In the genomic region with DNA sequence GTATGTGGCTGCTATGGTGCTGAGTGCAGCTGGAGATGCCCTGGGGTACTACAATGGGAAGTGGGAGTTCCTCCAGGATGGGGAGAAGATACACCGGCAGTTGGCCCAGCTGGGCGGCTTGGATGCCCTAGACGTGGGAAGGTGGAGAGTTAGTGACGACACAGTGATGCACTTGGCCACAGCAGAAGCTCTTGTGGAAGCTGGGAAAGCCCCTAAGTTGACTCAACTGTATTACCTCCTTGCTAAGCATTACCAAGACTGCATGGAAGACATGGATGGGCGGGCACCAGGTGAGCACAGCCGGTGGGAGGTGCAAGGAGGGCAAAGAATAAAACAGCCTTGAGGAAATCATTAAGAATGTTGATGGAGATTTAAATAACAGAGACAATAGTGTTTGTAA, we compare ENCODE assay signal across 13 cellular contexts. TPM values are rescaled to one million over a fixed set of nuclear protein-coding genes. Genes with fewer than 3 reads are reported as not detected.
DNase-seq lines count a peak whose midpoint lies in the region; ATAC-seq, FAIRE-seq and TF ChIP-seq lines count a peak whose summit lies in the region.
"Had no signal": no experiment of that assay in that cellular context is flagged by ENCODE, and none has a peak within 500 bp of the region (broad histone marks: within the 10 kb centered on the region; RNA-seq: fewer than 3 reads in every experiment).

No MANE protein-coding gene starts in this region.

- in situ Hi-C loops in HepG2 (cut with HindIII; ENCODE audit: extremely low pct_ligation_motif_present, low pct_unique_long_range_greater_than_20kb), result no loop called here

- H3K27me3 Mint-ChIP-seq in activated naive CD8-positive, alpha-beta T cell treated with anti-CD3 and anti-CD28 coated beads, Interleukin-2, amount 50 U/mL, for 24 hours, result peaks cover 6% of the 10 kb centered on the region
- H3K27me3 Mint-ChIP-seq in activated naive CD8-positive, alpha-beta T cell treated with anti-CD3 and anti-CD28 coated beads for 36 hours, result peaks cover 7% of the 10 kb centered on the region
- H3K27me3 Mint-ChIP-seq in activated T-helper 1 cell treated with anti-CD3 and anti-CD28 coated beads, Interleukin-12 subunit alpha, Interleukin-12 subunit beta, Interleukin-2, Interleukin-4 antibody, amounts not matched to agents 30 ng/mL and 10 ng/mL and 1 ng/mL, durations not matched to agents 14 hours and 24 hours and 36 hours (ENCODE audit: insufficient read depth), result peaks cover 5% of the 10 kb centered on the region
- H3K27me3 Mint-ChIP-seq: naive B cell had no signal

- peaks cover 32% of the 10 kb centered on the region for H3K4me1 Mint-ChIP-seq in activated naive CD8-positive, alpha-beta T cell treated with anti-CD3 and anti-CD28 coated beads, Interleukin-2, amount 50 U/mL, for 24 hours
- H3K4me1 Mint-ChIP-seq in activated naive CD8-positive, alpha-beta T cell treated with anti-CD3 and anti-CD28 coated beads for 36 hours, result peaks cover 21% of the 10 kb centered on the region
- H3K4me1 Mint-ChIP-seq in activated T-helper 1 cell treated with anti-CD3 and anti-CD28 coated beads, Interleukin-12 subunit alpha, Interleukin-12 subunit beta, Interleukin-2, Interleukin-4 antibody, amounts not matched to agents 30 ng/mL and 10 ng/mL and 1 ng/mL, durations not matched to agents 14 hours and 24 hours and 36 hours (ENCODE audit: low read depth), result peaks cover 37% of the 10 kb centered on the region

- intact Hi-C loops in activated T-helper 1 cell treated with anti-CD3 and anti-CD28 coated beads, Interleukin-12 subunit alpha, Interleukin-12 subunit beta, Interleukin-2, Interleukin-4 antibody, amounts not matched to agents 30 ng/mL and 10 ng/mL and 1 ng/mL, durations not matched to agents 14 hours and 24 hours and 36 hours (cut with micrococcal nuclease), result loop anchor here (5.0 kb wide), 1 partner anchor 85 kb away; the partner anchor contains the start of gene TIMMDC1
- intact Hi-C loops in HepG2 (cut with micrococcal nuclease; ENCODE audit: unreplicated experiment), result no loop called here

- no peak overlapping the region for H3K9ac ChIP-seq in HepG2 (ENCODE audit: insufficient read depth, low read depth, low read length)

- POLR2A ChIA-PET in HepG2 (lab: Yijun Ruan, JAX), result no interaction called here

- H3K4me3 ChIP-seq in coronary artery, result no peak overlapping the region
- no peak overlapping the region for H3K4me3 ChIP-seq in HepG2 (replicated peaks in 1 of 3; ENCODE audit: insufficient read depth in 1 of 3, low read depth in 2 of 3, low read length in 3 of 3)
- H3K4me3 ChIP-seq: K562, spleen, testis had no signal

- no peak for TF ChIP-seq RAD21 in HepG2 (CRISPR knock-in tag; IDR thresholded peaks at IDR 0.05)

- 53% methylated on average over 6 of the region's 6 CpGs for WGBS in HepG2 (ENCODE audit: low lambda C conversion rate)

- H3K27ac Mint-ChIP-seq in activated naive CD8-positive, alpha-beta T cell treated with anti-CD3 and anti-CD28 coated beads, Interleukin-2, amount 50 U/mL, for 24 hours, result peak overlapping the region; percentile 60
- H3K27ac Mint-ChIP-seq in activated naive CD8-positive, alpha-beta T cell treated with anti-CD3 and anti-CD28 coated beads for 36 hours, result no peak overlapping the region
- no peak overlapping the region for H3K27ac Mint-ChIP-seq in activated T-helper 1 cell treated with anti-CD3 and anti-CD28 coated beads, Interleukin-12 subunit alpha, Interleukin-12 subunit beta, Interleukin-2, Interleukin-4 antibody, amounts not matched to agents 30 ng/mL and 10 ng/mL and 1 ng/mL, durations not matched to agents 14 hours and 24 hours and 36 hours

- H3K27ac ChIP-seq in coronary artery (no peak overlapping the region), HepG2 (ENCODE audit: extremely low read length, insufficient read depth, low read length) (no peak overlapping the region)
- H3K27ac ChIP-seq: testis had no signal

- peak; percentile 38 for DNase-seq in activated naive CD8-positive, alpha-beta T cell treated with anti-CD3 and anti-CD28 coated beads, Interleukin-2, amount 50 U/mL, for 24 hours
- DNase-seq in activated naive CD8-positive, alpha-beta T cell treated with anti-CD3 and anti-CD28 coated beads for 36 hours, result no peak
- peak; percentile 10 for DNase-seq in activated T-helper 1 cell treated with anti-CD3 and anti-CD28 coated beads, Interleukin-12 subunit alpha, Interleukin-12 subunit beta, Interleukin-2, Interleukin-4 antibody, amounts not matched to agents 30 ng/mL and 10 ng/mL and 1 ng/mL, durations not matched to agents 14 hours and 24 hours and 36 hours (ENCODE audit: low spot score)
- peak; percentile 38 for DNase-seq in stimulated activated naive CD8-positive, alpha-beta T cell treated with anti-CD3 and anti-CD28 coated beads, Interleukin-15, Interleukin-2, amounts not matched to agents 100 U/mL and 50 U/mL, for 24 hours
- DNase-seq in coronary artery (ENCODE audit: low spot score) (no peak), NCI-H1694 treated with DMSO at 0.1 percent for 48 hours (lab: John Stamatoyannopoulos, UW) (no peak), HepG2 (ENCODE audit: low spot score) (no peak)
- DNase-seq: naive B cell, NCI-H526 treated with DMSO at 0.1 percent for 48 hours, spleen, testis had no signal

- no peaks in the 10 kb centered on the region for H4K20me1 ChIP-seq in HepG2 (ENCODE audit: insufficient read depth, low read length)

- H3K4me2 ChIP-seq in HepG2 (ENCODE audit: low read depth, low read length), result no peak overlapping the region

- no peak for TF ChIP-seq POLR2A in HepG2 (IDR thresholded peaks at IDR 0.05; ENCODE audit: insufficient read depth in 1 of 2, low read depth in 2 of 2, low read length in 2 of 2)

- H3K9me3 ChIP-seq in HepG2 (ENCODE audit: low read length), result no peaks in the 10 kb centered on the region
- H3K9me3 ChIP-seq: spleen, testis had no signal

- peaks cover 4% of the 10 kb centered on the region for H3K36me3 Mint-ChIP-seq in activated naive CD8-positive, alpha-beta T cell treated with anti-CD3 and anti-CD28 coated beads, Interleukin-2, amount 50 U/mL, for 24 hours (ENCODE audit: low read depth)
- H3K36me3 Mint-ChIP-seq in activated naive CD8-positive, alpha-beta T cell treated with anti-CD3 and anti-CD28 coated beads for 36 hours, result peaks cover 1% of the 10 kb centered on the region
- H3K36me3 Mint-ChIP-seq in activated T-helper 1 cell treated with anti-CD3 and anti-CD28 coated beads, Interleukin-12 subunit alpha, Interleukin-12 subunit beta, Interleukin-2, Interleukin-4 antibody, amounts not matched to agents 30 ng/mL and 10 ng/mL and 1 ng/mL, durations not matched to agents 14 hours and 24 hours and 36 hours (ENCODE audit: low read depth), result no peaks in the 10 kb centered on the region

- H3K79me2 ChIP-seq in HepG2 (ENCODE audit: insufficient read depth, low read length), result no peaks in the 10 kb centered on the region

- no peaks in the 10 kb centered on the region for H3K9me3 Mint-ChIP-seq in activated naive CD8-positive, alpha-beta T cell treated with anti-CD3 and anti-CD28 coated beads, Interleukin-2, amount 50 U/mL, for 24 hours
- H3K9me3 Mint-ChIP-seq in activated naive CD8-positive, alpha-beta T cell treated with anti-CD3 and anti-CD28 coated beads for 36 hours, result no peaks in the 10 kb centered on the region
- no peaks in the 10 kb centered on the region for H3K9me3 Mint-ChIP-seq in activated T-helper 1 cell treated with anti-CD3 and anti-CD28 coated beads, Interleukin-12 subunit alpha, Interleukin-12 subunit beta, Interleukin-2, Interleukin-4 antibody, amounts not matched to agents 30 ng/mL and 10 ng/mL and 1 ng/mL, durations not matched to agents 14 hours and 24 hours and 36 hours
- H3K9me3 Mint-ChIP-seq: naive B cell had no signal

- BruUV-seq in HepG2 (replicated peaks; lab: Mats Ljungman, UMichigan), result no TSS peak

- TF ChIP-seq CTCF in coronary artery (IDR thresholded peaks at IDR 0.05), result no peak
- TF ChIP-seq CTCF in HepG2 (CRISPR knock-in tag; IDR thresholded peaks at IDR 0.05), result no peak

- H3K27me3 ChIP-seq in HepG2 (ENCODE audit: control insufficient read depth in 1 of 2, insufficient read depth in 2 of 2, low read length in 2 of 2), result peaks cover 0 to 4% of the 10 kb centered on the region in 2 experiments; a peak in 3 of 5 replicates
- H3K27me3 ChIP-seq: spleen, testis had no signal

- CTCF ChIA-PET in HepG2 (lab: Yijun Ruan, JAX; ENCODE audit: low intra/inter-chr PET ratio, low total read pairs), result no interaction called here

- no peaks in the 10 kb centered on the region for H3K36me3 ChIP-seq in HepG2 (replicated peaks in 1 of 2; ENCODE audit: control insufficient read depth in 1 of 2, insufficient read depth in 2 of 2, low read length in 2 of 2)

- no peaks in the 10 kb centered on the region for H3K4me1 ChIP-seq in HepG2 (ENCODE audit: insufficient read depth, low read length)

- no peak overlapping the region for H3K4me3 Mint-ChIP-seq in activated naive CD8-positive, alpha-beta T cell treated with anti-CD3 and anti-CD28 coated beads, Interleukin-2, amount 50 U/mL, for 24 hours
- no peak overlapping the region for H3K4me3 Mint-ChIP-seq in activated naive CD8-positive, alpha-beta T cell treated with anti-CD3 and anti-CD28 coated beads for 36 hours
- H3K4me3 Mint-ChIP-seq in activated T-helper 1 cell treated with anti-CD3 and anti-CD28 coated beads, Interleukin-12 subunit alpha, Interleukin-12 subunit beta, Interleukin-2, Interleukin-4 antibody, amounts not matched to agents 30 ng/mL and 10 ng/mL and 1 ng/mL, durations not matched to agents 14 hours and 24 hours and 36 hours, result no peak overlapping the region

- TF ChIP-seq EP300 in HepG2 (IDR thresholded peaks at IDR 0.05; ENCODE audit: low read depth in 2 of 2, low read length in 2 of 2) (no peak), HepG2 (CRISPR knock-in tag; IDR thresholded peaks at IDR 0.05; ENCODE audit: borderline replicate concordance) (no peak)

- no peak overlapping the region for H2AFZ ChIP-seq in HepG2 (ENCODE audit: low read length)

- ATAC-seq in activated naive CD8-positive, alpha-beta T cell treated with anti-CD3 and anti-CD28 coated beads, Interleukin-2, amount 50 U/mL, for 24 hours, result peak; percentile 81
- ATAC-seq in HG02870 (IDR thresholded peaks at IDR 0.05; ENCODE audit: unreplicated experiment) (peak; percentile 42), HepG2 (no peak)
- peak; percentile 83 for ATAC-seq in stimulated activated naive CD8-positive, alpha-beta T cell treated with anti-CD3 and anti-CD28 coated beads, Interleukin-15, Interleukin-2, amounts not matched to agents 100 U/mL and 50 U/mL, for 24 hours
- ATAC-seq: K562 had no signal

- FAIRE-seq in HepG2 (lab: Jason Lieb, UNC), result no peak
- FAIRE-seq: K562 had no signal

RNA-seq across cellular contexts. Expression of gene ADPRH, which starts 2.9 kb away (rescaled TPM):
- total RNA-seq in activated naive CD8-positive, alpha-beta T cell treated with anti-CD3 and anti-CD28 coated beads for 36 hours, result 1 to 10 TPM; 5.8 to 6.0 TPM
- 3.8 and 4.6 TPM in 2 replicates for total RNA-seq in activated T-helper 1 cell treated with anti-CD3 and anti-CD28 coated beads, Interleukin-12 subunit alpha, Interleukin-12 subunit beta, Interleukin-2, Interleukin-4 antibody, amounts not matched to agents 30 ng/mL and 10 ng/mL and 1 ng/mL, durations not matched to agents 14 hours and 24 hours and 36 hours
- 0.15 TPM in 1 of 2 replicates, not detected in the other for total RNA-seq in HepG2 (2016; rRNA removed; fragmentation: Illumina TruSeq; extraction: Trizol)
- not detected in 2 replicates for total RNA-seq in HepG2 (2016; cell fraction: cytosol; rRNA removed; fragmentation: Illumina TruSeq; extraction: Trizol; ENCODE audit: low read depth)
- 0.04 and 0.07 TPM in 2 replicates for total RNA-seq in HepG2 (2016; cell fraction: insoluble cytoplasmic fraction; rRNA removed; fragmentation: Illumina TruSeq; extraction: Trizol)
- total RNA-seq in HepG2 (2016; cell fraction: membrane; rRNA removed; fragmentation: Illumina TruSeq; extraction: Trizol), result not detected in 2 replicates
- total RNA-seq in HepG2 (2016; cell fraction: nucleus; rRNA removed; fragmentation: Illumina TruSeq; extraction: Trizol), result 0.16 TPM in 1 of 2 replicates, not detected in the other
- 0.01 and 0.07 TPM in 2 replicates for polyA plus RNA-seq in HepG2 (2011; rRNA removed)
- 0.01 and 0.10 TPM in 2 replicates for polyA plus RNA-seq in HepG2 (2011; cell fraction: cytosol; rRNA removed)
- 0.09 and 0.13 TPM in 2 replicates for polyA plus RNA-seq in HepG2 (2011; cell fraction: nucleus; rRNA removed)
- polyA plus RNA-seq in HepG2 (2012), result 0.04 TPM in 1 of 2 replicates, not detected in the other
- not detected in 2 replicates for polyA plus RNA-seq in HepG2 (2016; cell fraction: cytosol; fragmentation: Illumina TruSeq; extraction: Trizol; ENCODE audit: low read depth)
- polyA plus RNA-seq in HepG2 (2016; cell fraction: insoluble cytoplasmic fraction; fragmentation: Illumina TruSeq; extraction: Trizol; ENCODE audit: low read depth), result 0.09 TPM in 1 of 2 replicates, not detected in the other
- polyA plus RNA-seq in HepG2 (2016; cell fraction: membrane; fragmentation: Illumina TruSeq; extraction: Trizol; ENCODE audit: low read depth), result 0.03 TPM in 1 of 2 replicates, not detected in the other
- 0.18 TPM in 1 of 2 replicates, not detected in the other for polyA plus RNA-seq in HepG2 (2016; cell fraction: nucleus; fragmentation: Illumina TruSeq; extraction: Trizol; ENCODE audit: insufficient read depth, low read depth)
- not detected in 2 replicates for polyA minus RNA-seq in HepG2 (2011; rRNA and poly(A)+ RNA removed; ENCODE audit: low replicate concordance)
- polyA minus RNA-seq in HepG2 (2011; cell fraction: cytosol; rRNA and poly(A)+ RNA removed), result not detected in 2 replicates
- polyA minus RNA-seq in HepG2 (2011; cell fraction: nucleus; rRNA and poly(A)+ RNA removed), result not detected in 2 replicates

RNA-seq across cellular contexts. Expression of gene PLA1A, which starts 15.5 kb away (rescaled TPM):
- total RNA-seq in activated naive CD8-positive, alpha-beta T cell treated with anti-CD3 and anti-CD28 coated beads for 36 hours, result not detected
- total RNA-seq in activated T-helper 1 cell treated with anti-CD3 and anti-CD28 coated beads, Interleukin-12 subunit alpha, Interleukin-12 subunit beta, Interleukin-2, Interleukin-4 antibody, amounts not matched to agents 30 ng/mL and 10 ng/mL and 1 ng/mL, durations not matched to agents 14 hours and 24 hours and 36 hours, result 0.22 and 0.29 TPM in 2 replicates
- total RNA-seq in HepG2 (2016; rRNA removed; fragmentation: Illumina TruSeq; extraction: Trizol), result 0.11 TPM in 1 of 2 replicates, not detected in the other
- not detected in 2 replicates for total RNA-seq in HepG2 (2016; cell fraction: cytosol; rRNA removed; fragmentation: Illumina TruSeq; extraction: Trizol; ENCODE audit: low read depth)
- not detected in 2 replicates for total RNA-seq in HepG2 (2016; cell fraction: insoluble cytoplasmic fraction; rRNA removed; fragmentation: Illumina TruSeq; extraction: Trizol)
- total RNA-seq in HepG2 (2016; cell fraction: membrane; rRNA removed; fragmentation: Illumina TruSeq; extraction: Trizol), result not detected in 2 replicates
- not detected in 2 replicates for total RNA-seq in HepG2 (2016; cell fraction: nucleus; rRNA removed; fragmentation: Illumina TruSeq; extraction: Trizol)
- 0.16 and 0.18 TPM in 2 replicates for polyA plus RNA-seq in HepG2 (2011; rRNA removed)
- 0.14 and 0.15 TPM in 2 replicates for polyA plus RNA-seq in HepG2 (2011; cell fraction: cytosol; rRNA removed)
- 0.28 TPM in 1 of 2 replicates, not detected in the other for polyA plus RNA-seq in HepG2 (2011; cell fraction: nucleus; rRNA removed)
- 0.09 and 0.15 TPM in 2 replicates for polyA plus RNA-seq in HepG2 (2012)
- not detected in 2 replicates for polyA plus RNA-seq in HepG2 (2016; cell fraction: cytosol; fragmentation: Illumina TruSeq; extraction: Trizol; ENCODE audit: low read depth)
- not detected in 2 replicates for polyA plus RNA-seq in HepG2 (2016; cell fraction: insoluble cytoplasmic fraction; fragmentation: Illumina TruSeq; extraction: Trizol; ENCODE audit: low read depth)
- not detected in 2 replicates for polyA plus RNA-seq in HepG2 (2016; cell fraction: membrane; fragmentation: Illumina TruSeq; extraction: Trizol; ENCODE audit: low read depth)
- polyA plus RNA-seq in HepG2 (2016; cell fraction: nucleus; fragmentation: Illumina TruSeq; extraction: Trizol; ENCODE audit: insufficient read depth, low read depth), result not detected in 2 replicates
- polyA minus RNA-seq in HepG2 (2011; rRNA and poly(A)+ RNA removed; ENCODE audit: low replicate concordance), result 0.14 and 0.82 TPM in 2 replicates
- polyA minus RNA-seq in HepG2 (2011; cell fraction: cytosol; rRNA and poly(A)+ RNA removed), result not detected in 2 replicates
- not detected in 2 replicates for polyA minus RNA-seq in HepG2 (2011; cell fraction: nucleus; rRNA and poly(A)+ RNA removed)
- total RNA-seq: K562 had no signal
- polyA plus RNA-seq: K562 had no signal

RNA-seq across cellular contexts. Expression of gene CD80, which starts 22.8 kb away (rescaled TPM):
- 1 to 10 TPM; 4.2 to 4.7 TPM for total RNA-seq in activated naive CD8-positive, alpha-beta T cell treated with anti-CD3 and anti-CD28 coated beads for 36 hours
- 18.1 and 19.5 TPM in 2 replicates for total RNA-seq in activated T-helper 1 cell treated with anti-CD3 and anti-CD28 coated beads, Interleukin-12 subunit alpha, Interleukin-12 subunit beta, Interleukin-2, Interleukin-4 antibody, amounts not matched to agents 30 ng/mL and 10 ng/mL and 1 ng/mL, durations not matched to agents 14 hours and 24 hours and 36 hours
- total RNA-seq in HepG2 (2016; rRNA removed; fragmentation: Illumina TruSeq; extraction: Trizol), result not detected in 2 replicates
- not detected in 2 replicates for total RNA-seq in HepG2 (2016; cell fraction: cytosol; rRNA removed; fragmentation: Illumina TruSeq; extraction: Trizol; ENCODE audit: low read depth)
- not detected in 2 replicates for total RNA-seq in HepG2 (2016; cell fraction: insoluble cytoplasmic fraction; rRNA removed; fragmentation: Illumina TruSeq; extraction: Trizol)
- total RNA-seq in HepG2 (2016; cell fraction: membrane; rRNA removed; fragmentation: Illumina TruSeq; extraction: Trizol), result not detected in 2 replicates
- not detected in 2 replicates for total RNA-seq in HepG2 (2016; cell fraction: nucleus; rRNA removed; fragmentation: Illumina TruSeq; extraction: Trizol)
- polyA plus RNA-seq in HepG2 (2011; rRNA removed), result not detected in 2 replicates
- not detected in 2 replicates for polyA plus RNA-seq in HepG2 (2011; cell fraction: cytosol; rRNA removed)
- polyA plus RNA-seq in HepG2 (2011; cell fraction: nucleus; rRNA removed), result not detected in 2 replicates
- polyA plus RNA-seq in HepG2 (2012), result not detected in 2 replicates
- polyA plus RNA-seq in HepG2 (2016; cell fraction: cytosol; fragmentation: Illumina TruSeq; extraction: Trizol; ENCODE audit: low read depth), result not detected in 2 replicates
- polyA plus RNA-seq in HepG2 (2016; cell fraction: insoluble cytoplasmic fraction; fragmentation: Illumina TruSeq; extraction: Trizol; ENCODE audit: low read depth), result not detected in 2 replicates
- not detected in 2 replicates for polyA plus RNA-seq in HepG2 (2016; cell fraction: membrane; fragmentation: Illumina TruSeq; extraction: Trizol; ENCODE audit: low read depth)
- not detected in 2 replicates for polyA plus RNA-seq in HepG2 (2016; cell fraction: nucleus; fragmentation: Illumina TruSeq; extraction: Trizol; ENCODE audit: insufficient read depth, low read depth)
- not detected in 2 replicates for polyA minus RNA-seq in HepG2 (2011; rRNA and poly(A)+ RNA removed; ENCODE audit: low replicate concordance)
- polyA minus RNA-seq in HepG2 (2011; cell fraction: cytosol; rRNA and poly(A)+ RNA removed), result not detected in 2 replicates
- polyA minus RNA-seq in HepG2 (2011; cell fraction: nucleus; rRNA and poly(A)+ RNA removed), result not detected in 2 replicates

Comparison
In these comparisons a context has a peak if more than half of its experiments do, and no peak if none do; other contexts are left out.
1. DNase-seq: peak in activated naive CD8-positive, alpha-beta T cell treated with anti-CD3 and anti-CD28 coated beads, Interleukin-2, amount 50 U/mL, for 24 hours (single experiment), activated T-helper 1 cell treated with anti-CD3 and anti-CD28 coated beads, Interleukin-12 subunit alpha, Interleukin-12 subunit beta, Interleukin-2, Interleukin-4 antibody, amounts not matched to agents 30 ng/mL and 10 ng/mL and 1 ng/mL, durations not matched to agents 14 hours and 24 hours and 36 hours (single experiment) and stimulated activated naive CD8-positive, alpha-beta T cell treated with anti-CD3 and anti-CD28 coated beads, Interleukin-15, Interleukin-2, amounts not matched to agents 100 U/mL and 50 U/mL, for 24 hours (single experiment); none in activated naive CD8-positive, alpha-beta T cell treated with anti-CD3 and anti-CD28 coated beads for 36 hours (single experiment), coronary artery (single experiment), NCI-H1694 treated with DMSO at 0.1 percent for 48 hours (single experiment) and HepG2 (single experiment).